Comparison of ENCODE assay signal across 1 cellular context in the genomic region with DNA sequence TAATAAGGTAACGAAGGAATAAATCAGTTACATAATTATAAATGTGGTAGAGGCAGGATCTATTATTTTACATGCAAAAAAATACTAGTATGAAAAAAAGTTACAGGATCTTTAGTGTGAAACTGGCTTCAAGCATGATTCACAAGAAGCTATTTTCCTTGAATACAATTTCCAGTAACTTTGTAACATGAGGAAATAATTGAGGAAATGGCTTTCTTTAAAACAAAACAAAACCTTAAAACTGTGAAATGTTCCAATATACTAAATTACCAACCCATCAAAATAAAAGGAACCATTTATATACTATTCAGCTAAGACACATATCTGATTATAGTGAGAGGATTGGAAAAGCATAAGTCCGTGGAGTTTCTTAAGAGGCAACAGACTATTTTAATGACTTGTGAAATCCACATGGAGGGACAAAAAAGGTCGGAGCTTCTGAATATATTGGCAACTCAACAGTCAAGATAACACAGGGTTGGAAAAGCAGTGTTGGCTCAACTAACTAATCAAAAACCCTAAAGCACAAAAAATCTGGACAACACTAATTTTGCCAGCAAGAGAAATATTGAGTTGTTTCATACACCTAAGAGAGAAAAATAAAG.
TF ChIP-seq lines count a peak whose summit lies in the region.

No MANE protein-coding gene starts in this region.

TF ChIP-seq in GM23338, 12 proteins besides CTCF, POLR2A, EP300 and RAD21 (continued from another document):
- TF ChIP-seq, protein P1, sequence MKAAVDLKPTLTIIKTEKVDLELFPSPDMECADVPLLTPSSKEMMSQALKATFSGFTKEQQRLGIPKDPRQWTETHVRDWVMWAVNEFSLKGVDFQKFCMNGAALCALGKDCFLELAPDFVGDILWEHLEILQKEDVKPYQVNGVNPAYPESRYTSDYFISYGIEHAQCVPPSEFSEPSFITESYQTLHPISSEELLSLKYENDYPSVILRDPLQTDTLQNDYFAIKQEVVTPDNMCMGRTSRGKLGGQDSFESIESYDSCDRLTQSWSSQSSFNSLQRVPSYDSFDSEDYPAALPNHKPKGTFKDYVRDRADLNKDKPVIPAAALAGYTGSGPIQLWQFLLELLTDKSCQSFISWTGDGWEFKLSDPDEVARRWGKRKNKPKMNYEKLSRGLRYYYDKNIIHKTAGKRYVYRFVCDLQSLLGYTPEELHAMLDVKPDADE (IDR thresholded peaks at IDR 0.05): no peak
- TF ChIP-seq NANOG (IDR thresholded peaks at IDR 0.05; ENCODE audit: borderline replicate concordance) (no peak), EZH2phosphoT487 (IDR thresholded peaks at IDR 0.05; ENCODE audit: unreplicated experiment) (no peak)
- TF ChIP-seq, protein P2, sequence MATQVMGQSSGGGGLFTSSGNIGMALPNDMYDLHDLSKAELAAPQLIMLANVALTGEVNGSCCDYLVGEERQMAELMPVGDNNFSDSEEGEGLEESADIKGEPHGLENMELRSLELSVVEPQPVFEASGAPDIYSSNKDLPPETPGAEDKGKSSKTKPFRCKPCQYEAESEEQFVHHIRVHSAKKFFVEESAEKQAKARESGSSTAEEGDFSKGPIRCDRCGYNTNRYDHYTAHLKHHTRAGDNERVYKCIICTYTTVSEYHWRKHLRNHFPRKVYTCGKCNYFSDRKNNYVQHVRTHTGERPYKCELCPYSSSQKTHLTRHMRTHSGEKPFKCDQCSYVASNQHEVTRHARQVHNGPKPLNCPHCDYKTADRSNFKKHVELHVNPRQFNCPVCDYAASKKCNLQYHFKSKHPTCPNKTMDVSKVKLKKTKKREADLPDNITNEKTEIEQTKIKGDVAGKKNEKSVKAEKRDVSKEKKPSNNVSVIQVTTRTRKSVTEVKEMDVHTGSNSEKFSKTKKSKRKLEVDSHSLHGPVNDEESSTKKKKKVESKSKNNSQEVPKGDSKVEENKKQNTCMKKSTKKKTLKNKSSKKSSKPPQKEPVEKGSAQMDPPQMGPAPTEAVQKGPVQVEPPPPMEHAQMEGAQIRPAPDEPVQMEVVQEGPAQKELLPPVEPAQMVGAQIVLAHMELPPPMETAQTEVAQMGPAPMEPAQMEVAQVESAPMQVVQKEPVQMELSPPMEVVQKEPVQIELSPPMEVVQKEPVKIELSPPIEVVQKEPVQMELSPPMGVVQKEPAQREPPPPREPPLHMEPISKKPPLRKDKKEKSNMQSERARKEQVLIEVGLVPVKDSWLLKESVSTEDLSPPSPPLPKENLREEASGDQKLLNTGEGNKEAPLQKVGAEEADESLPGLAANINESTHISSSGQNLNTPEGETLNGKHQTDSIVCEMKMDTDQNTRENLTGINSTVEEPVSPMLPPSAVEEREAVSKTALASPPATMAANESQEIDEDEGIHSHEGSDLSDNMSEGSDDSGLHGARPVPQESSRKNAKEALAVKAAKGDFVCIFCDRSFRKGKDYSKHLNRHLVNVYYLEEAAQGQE (IDR thresholded peaks at IDR 0.05; ENCODE audit: unreplicated experiment): no peak
